In the genomic region with DNA sequence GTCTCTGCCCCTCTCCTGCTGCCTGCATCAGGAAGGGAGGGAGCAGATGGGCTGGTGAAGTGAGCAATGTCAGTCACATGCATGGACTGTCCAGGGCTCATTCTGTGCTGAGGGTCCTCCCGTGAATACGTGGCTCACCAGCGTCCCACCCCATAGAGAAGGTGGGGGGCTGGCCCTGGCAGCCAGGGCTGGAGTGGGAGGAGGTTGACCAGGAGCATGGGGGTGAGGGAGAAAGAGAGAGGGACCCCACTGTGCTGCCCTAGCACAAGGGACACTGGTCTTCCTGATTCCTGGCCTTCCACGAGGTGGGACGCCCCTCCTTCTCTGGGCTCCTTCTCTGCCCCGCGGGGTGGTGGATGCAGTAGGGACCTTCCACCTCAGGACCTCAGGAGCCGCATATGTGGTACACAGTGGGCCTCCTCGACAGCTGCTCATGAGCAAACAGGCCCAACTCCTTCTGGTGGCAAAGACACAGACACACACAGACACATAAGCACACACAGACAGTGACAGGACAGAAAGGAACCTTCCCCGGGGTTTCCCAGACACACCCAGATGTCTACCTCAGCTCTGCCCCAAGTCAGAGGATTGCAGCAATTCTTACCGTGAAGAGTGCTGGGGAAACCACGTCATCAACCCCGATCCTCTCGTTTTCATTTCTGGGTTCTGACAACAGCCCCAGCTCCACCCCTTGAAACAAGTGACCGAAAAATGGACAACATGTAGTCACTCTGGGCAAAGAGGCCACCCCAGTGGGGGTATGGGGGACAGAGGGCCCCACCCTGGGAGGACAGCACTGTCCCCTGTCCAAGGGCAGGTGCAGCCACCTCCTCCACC, we compare ENCODE assay signal across 1 cellular context.
TF ChIP-seq lines count a peak whose summit lies in the region.

No MANE protein-coding gene starts in this region.

TF ChIP-seq in H1, 55 proteins besides CTCF, POLR2A, EP300 and RAD21 (continued from another document):
- TF ChIP-seq, protein P1, sequence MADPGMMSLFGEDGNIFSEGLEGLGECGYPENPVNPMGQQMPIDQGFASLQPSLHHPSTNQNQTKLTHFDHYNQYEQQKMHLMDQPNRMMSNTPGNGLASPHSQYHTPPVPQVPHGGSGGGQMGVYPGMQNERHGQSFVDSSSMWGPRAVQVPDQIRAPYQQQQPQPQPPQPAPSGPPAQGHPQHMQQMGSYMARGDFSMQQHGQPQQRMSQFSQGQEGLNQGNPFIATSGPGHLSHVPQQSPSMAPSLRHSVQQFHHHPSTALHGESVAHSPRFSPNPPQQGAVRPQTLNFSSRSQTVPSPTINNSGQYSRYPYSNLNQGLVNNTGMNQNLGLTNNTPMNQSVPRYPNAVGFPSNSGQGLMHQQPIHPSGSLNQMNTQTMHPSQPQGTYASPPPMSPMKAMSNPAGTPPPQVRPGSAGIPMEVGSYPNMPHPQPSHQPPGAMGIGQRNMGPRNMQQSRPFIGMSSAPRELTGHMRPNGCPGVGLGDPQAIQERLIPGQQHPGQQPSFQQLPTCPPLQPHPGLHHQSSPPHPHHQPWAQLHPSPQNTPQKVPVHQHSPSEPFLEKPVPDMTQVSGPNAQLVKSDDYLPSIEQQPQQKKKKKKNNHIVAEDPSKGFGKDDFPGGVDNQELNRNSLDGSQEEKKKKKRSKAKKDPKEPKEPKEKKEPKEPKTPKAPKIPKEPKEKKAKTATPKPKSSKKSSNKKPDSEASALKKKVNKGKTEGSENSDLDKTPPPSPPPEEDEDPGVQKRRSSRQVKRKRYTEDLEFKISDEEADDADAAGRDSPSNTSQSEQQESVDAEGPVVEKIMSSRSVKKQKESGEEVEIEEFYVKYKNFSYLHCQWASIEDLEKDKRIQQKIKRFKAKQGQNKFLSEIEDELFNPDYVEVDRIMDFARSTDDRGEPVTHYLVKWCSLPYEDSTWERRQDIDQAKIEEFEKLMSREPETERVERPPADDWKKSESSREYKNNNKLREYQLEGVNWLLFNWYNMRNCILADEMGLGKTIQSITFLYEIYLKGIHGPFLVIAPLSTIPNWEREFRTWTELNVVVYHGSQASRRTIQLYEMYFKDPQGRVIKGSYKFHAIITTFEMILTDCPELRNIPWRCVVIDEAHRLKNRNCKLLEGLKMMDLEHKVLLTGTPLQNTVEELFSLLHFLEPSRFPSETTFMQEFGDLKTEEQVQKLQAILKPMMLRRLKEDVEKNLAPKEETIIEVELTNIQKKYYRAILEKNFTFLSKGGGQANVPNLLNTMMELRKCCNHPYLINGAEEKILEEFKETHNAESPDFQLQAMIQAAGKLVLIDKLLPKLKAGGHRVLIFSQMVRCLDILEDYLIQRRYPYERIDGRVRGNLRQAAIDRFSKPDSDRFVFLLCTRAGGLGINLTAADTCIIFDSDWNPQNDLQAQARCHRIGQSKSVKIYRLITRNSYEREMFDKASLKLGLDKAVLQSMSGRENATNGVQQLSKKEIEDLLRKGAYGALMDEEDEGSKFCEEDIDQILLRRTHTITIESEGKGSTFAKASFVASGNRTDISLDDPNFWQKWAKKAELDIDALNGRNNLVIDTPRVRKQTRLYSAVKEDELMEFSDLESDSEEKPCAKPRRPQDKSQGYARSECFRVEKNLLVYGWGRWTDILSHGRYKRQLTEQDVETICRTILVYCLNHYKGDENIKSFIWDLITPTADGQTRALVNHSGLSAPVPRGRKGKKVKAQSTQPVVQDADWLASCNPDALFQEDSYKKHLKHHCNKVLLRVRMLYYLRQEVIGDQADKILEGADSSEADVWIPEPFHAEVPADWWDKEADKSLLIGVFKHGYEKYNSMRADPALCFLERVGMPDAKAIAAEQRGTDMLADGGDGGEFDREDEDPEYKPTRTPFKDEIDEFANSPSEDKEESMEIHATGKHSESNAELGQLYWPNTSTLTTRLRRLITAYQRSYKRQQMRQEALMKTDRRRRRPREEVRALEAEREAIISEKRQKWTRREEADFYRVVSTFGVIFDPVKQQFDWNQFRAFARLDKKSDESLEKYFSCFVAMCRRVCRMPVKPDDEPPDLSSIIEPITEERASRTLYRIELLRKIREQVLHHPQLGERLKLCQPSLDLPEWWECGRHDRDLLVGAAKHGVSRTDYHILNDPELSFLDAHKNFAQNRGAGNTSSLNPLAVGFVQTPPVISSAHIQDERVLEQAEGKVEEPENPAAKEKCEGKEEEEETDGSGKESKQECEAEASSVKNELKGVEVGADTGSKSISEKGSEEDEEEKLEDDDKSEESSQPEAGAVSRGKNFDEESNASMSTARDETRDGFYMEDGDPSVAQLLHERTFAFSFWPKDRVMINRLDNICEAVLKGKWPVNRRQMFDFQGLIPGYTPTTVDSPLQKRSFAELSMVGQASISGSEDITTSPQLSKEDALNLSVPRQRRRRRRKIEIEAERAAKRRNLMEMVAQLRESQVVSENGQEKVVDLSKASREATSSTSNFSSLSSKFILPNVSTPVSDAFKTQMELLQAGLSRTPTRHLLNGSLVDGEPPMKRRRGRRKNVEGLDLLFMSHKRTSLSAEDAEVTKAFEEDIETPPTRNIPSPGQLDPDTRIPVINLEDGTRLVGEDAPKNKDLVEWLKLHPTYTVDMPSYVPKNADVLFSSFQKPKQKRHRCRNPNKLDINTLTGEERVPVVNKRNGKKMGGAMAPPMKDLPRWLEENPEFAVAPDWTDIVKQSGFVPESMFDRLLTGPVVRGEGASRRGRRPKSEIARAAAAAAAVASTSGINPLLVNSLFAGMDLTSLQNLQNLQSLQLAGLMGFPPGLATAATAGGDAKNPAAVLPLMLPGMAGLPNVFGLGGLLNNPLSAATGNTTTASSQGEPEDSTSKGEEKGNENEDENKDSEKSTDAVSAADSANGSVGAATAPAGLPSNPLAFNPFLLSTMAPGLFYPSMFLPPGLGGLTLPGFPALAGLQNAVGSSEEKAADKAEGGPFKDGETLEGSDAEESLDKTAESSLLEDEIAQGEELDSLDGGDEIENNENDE (IDR thresholded peaks at IDR 0.05; ENCODE audit: insufficient replicate concordance, low read length) = no peak
- TF ChIP-seq KDM5A (IDR thresholded peaks at IDR 0.05; ENCODE audit: low read length) (no peak), EGR1 (IDR thresholded peaks at IDR 0.05; ENCODE audit: borderline replicate concordance, low read depth, low read length) (no peak), TEAD4 (IDR thresholded peaks at IDR 0.05; ENCODE audit: low read depth, low read length) (no peak), SIX5 (IDR thresholded peaks at IDR 0.05; ENCODE audit: low read depth, low read length) (no peak)
- TF ChIP-seq, protein P2, sequence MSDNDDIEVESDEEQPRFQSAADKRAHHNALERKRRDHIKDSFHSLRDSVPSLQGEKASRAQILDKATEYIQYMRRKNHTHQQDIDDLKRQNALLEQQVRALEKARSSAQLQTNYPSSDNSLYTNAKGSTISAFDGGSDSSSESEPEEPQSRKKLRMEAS (IDR thresholded peaks at IDR 0.05) = no peak
